Comparison of ENCODE assay signal across 18 cellular contexts in the genomic region with DNA sequence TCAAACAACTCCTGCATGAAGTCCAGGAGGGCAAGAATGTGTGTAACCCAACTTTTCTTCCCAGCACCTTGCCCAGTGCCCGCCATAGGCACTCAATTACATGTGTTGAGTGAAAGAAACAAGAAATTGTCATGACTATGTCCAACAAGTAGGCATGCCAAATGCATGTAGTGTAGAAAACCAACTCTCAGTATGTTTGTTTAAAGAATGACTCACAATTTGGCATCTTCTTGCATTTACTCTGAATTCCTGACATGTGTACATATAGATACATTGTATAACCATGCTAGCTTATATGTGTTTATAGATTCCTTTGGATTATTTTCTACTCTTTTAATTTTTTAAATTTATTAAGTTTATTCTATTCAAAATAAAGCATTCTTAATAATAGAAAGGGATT.
DNase-seq lines count a peak whose midpoint lies in the region; ATAC-seq and TF ChIP-seq lines count a peak whose summit lies in the region.
"Had no signal": no experiment of that assay in that cellular context is flagged by ENCODE, and none has a peak within 500 bp of the region (broad histone marks: within the 10 kb centered on the region; RNA-seq: fewer than 3 reads in every experiment).

No MANE protein-coding gene starts in this region.

- H3K4me1 Mint-ChIP-seq in CD4-positive, alpha-beta T cell (ENCODE audit: low read depth), result no peaks in the 10 kb centered on the region
- H3K4me1 Mint-ChIP-seq: activated CD4-positive, alpha-beta T cell treated with anti-CD3 and anti-CD28 coated beads, Interleukin-2, amount 10 ng/mL, durations not matched to agents 24 days and 14 days; activated naive CD8-positive, alpha-beta T cell treated with anti-CD3 and anti-CD28 coated beads for 36 hours; IgD-negative memory B cell had no signal

- no peak for ATAC-seq in CD4-positive, alpha-beta T cell (ENCODE audit: poor library complexity)
- ATAC-seq in HG02870 (IDR thresholded peaks at IDR 0.05; ENCODE audit: unreplicated experiment), result no peak

- H3K9me3 ChIP-seq in CD4-positive, alpha-beta T cell (ENCODE audit: control insufficient read depth, low read length), result no peaks in the 10 kb centered on the region
- H3K9me3 ChIP-seq: sigmoid colon, thyroid gland had no signal

- no peaks in the 10 kb centered on the region for H3K27me3 ChIP-seq in CD4-positive, alpha-beta T cell (ENCODE audit: control insufficient read depth, insufficient read depth, low read length)
- H3K27me3 ChIP-seq: sigmoid colon, thyroid gland had no signal

- H3K36me3 Mint-ChIP-seq in CD4-positive, alpha-beta T cell (ENCODE audit: low read depth), result no peaks in the 10 kb centered on the region
- H3K36me3 Mint-ChIP-seq: activated naive CD8-positive, alpha-beta T cell treated with anti-CD3 and anti-CD28 coated beads for 36 hours; IgD-negative memory B cell had no signal

- H3K4me3 ChIP-seq in cardiac fibroblast (replicated peaks in 1 of 2; ENCODE audit: low read depth in 2 of 2, low read length in 2 of 2), result no peak overlapping the region
- H3K4me3 ChIP-seq: sigmoid colon, thyroid gland had no signal

- H3K27ac Mint-ChIP-seq in CD4-positive, alpha-beta T cell, result no peak overlapping the region
- H3K27ac Mint-ChIP-seq: activated CD4-positive, alpha-beta T cell treated with anti-CD3 and anti-CD28 coated beads, Interleukin-2, amount 10 ng/mL, durations not matched to agents 24 days and 14 days; activated naive CD8-positive, alpha-beta T cell treated with anti-CD3 and anti-CD28 coated beads for 36 hours; IgD-negative memory B cell had no signal

- H3K27ac ChIP-seq in CD4-positive, alpha-beta T cell (ENCODE audit: low read depth, low read length), result no peak overlapping the region
- H3K27ac ChIP-seq: sigmoid colon, thyroid gland had no signal

- no peak overlapping the region for H3K4me3 Mint-ChIP-seq in CD4-positive, alpha-beta T cell
- H3K4me3 Mint-ChIP-seq: activated CD4-positive, alpha-beta T cell treated with anti-CD3 and anti-CD28 coated beads, Interleukin-2, amount 10 ng/mL, durations not matched to agents 24 days and 14 days; activated naive CD8-positive, alpha-beta T cell treated with anti-CD3 and anti-CD28 coated beads for 36 hours; IgD-negative memory B cell had no signal

- CTCF ChIA-PET in CD4-positive, alpha-beta T cell (lab: Charles Lee), result no interaction called here

- intact Hi-C loops in CD4-positive, alpha-beta T cell (cut with DNase I, micrococcal nuclease), result no loop called here

- no peaks in the 10 kb centered on the region for H3K9me3 Mint-ChIP-seq in CD4-positive, alpha-beta T cell
- H3K9me3 Mint-ChIP-seq: activated CD4-positive, alpha-beta T cell treated with anti-CD3 and anti-CD28 coated beads, Interleukin-2, amount 10 ng/mL, durations not matched to agents 24 days and 14 days had no signal

- TF ChIP-seq CTCF in cardiac fibroblast (IDR thresholded peaks at IDR 0.05; ENCODE audit: low read depth, low read length), result no peak
- TF ChIP-seq CTCF in CD4-positive, alpha-beta T cell (IDR thresholded peaks at IDR 0.05), result no peak

- no peaks in the 10 kb centered on the region for H3K27me3 Mint-ChIP-seq in CD4-positive, alpha-beta T cell
- H3K27me3 Mint-ChIP-seq: activated CD4-positive, alpha-beta T cell treated with anti-CD3 and anti-CD28 coated beads, Interleukin-2, amount 10 ng/mL, durations not matched to agents 24 days and 14 days; activated naive CD8-positive, alpha-beta T cell treated with anti-CD3 and anti-CD28 coated beads for 36 hours; IgD-negative memory B cell had no signal

- peak; percentile 16 for DNase-seq in Daoy (ENCODE audit: low read depth)
- DNase-seq in M059J (ENCODE audit: low read depth), result peak; percentile 31
- peak; percentile 10 to 62 for DNase-seq in cardiac fibroblast (ENCODE audit: low read depth in 2 of 2)
- DNase-seq in iris pigment epithelial cell (ENCODE audit: low read depth), result peak; percentile 72
- DNase-seq in CD4-positive, alpha-beta T cell, result no peak
- no peak for DNase-seq in SW480 (ENCODE audit: low spot score)
- no peak for DNase-seq in NCI-H2171 (lab: John Stamatoyannopoulos, UW)
- DNase-seq: activated CD4-positive, alpha-beta T cell treated with anti-CD3 and anti-CD28 coated beads, Interleukin-2, amount 10 ng/mL, durations not matched to agents 24 days and 14 days; activated naive CD8-positive, alpha-beta T cell treated with anti-CD3 and anti-CD28 coated beads for 36 hours; cortex of kidney; DMS 273 treated with DMSO at 0.1 percent for 48 hours; foreskin melanocyte; NCI-H1105 treated with DMSO at 0.1 percent for 48 hours; sigmoid colon; stimulated activated CD4-positive, alpha-beta T cell treated with anti-CD3 and anti-CD28 coated beads, Interleukin-4, amount 100 ng/mL, for 24 hours; thyroid gland had no signal

- POLR2A ChIA-PET in CD4-positive, alpha-beta T cell (lab: Charles Lee), result no interaction called here

Comparison
In these comparisons a context has a peak if more than half of its experiments do, and no peak if none do; other contexts are left out.
1. DNase-seq: peak in Daoy (single experiment), M059J (single experiment), cardiac fibroblast (2 of 2) and iris pigment epithelial cell (single experiment); none in CD4-positive, alpha-beta T cell (0 of 10), SW480 (single experiment) and NCI-H2171 (single experiment).